Comparison of ENCODE assay signal across 1 cellular context in the genomic region with DNA sequence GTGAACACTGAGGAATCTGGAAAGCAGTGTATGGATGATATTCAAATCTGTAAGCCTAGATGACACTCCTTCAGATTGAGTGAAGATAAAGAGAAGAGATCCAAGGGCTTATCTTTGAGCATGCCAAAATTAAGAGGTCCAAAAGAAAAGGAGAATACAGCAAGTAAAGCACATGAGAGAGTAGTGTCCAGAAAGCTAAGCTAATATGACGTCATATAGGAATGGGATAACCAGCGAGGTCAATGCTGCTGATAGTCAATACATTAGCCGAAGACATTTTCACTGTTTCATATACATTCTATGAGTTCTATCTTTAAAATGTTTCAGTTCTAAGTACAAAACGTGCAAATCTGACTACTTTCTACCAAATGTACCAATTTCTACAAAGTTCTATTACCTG.
TF ChIP-seq lines count a peak whose summit lies in the region.

No MANE protein-coding gene starts in this region.

TF ChIP-seq in HepG2, 621 proteins besides CTCF, POLR2A, EP300 and RAD21 (continued from another document):
- TF ChIP-seq, protein P1, sequence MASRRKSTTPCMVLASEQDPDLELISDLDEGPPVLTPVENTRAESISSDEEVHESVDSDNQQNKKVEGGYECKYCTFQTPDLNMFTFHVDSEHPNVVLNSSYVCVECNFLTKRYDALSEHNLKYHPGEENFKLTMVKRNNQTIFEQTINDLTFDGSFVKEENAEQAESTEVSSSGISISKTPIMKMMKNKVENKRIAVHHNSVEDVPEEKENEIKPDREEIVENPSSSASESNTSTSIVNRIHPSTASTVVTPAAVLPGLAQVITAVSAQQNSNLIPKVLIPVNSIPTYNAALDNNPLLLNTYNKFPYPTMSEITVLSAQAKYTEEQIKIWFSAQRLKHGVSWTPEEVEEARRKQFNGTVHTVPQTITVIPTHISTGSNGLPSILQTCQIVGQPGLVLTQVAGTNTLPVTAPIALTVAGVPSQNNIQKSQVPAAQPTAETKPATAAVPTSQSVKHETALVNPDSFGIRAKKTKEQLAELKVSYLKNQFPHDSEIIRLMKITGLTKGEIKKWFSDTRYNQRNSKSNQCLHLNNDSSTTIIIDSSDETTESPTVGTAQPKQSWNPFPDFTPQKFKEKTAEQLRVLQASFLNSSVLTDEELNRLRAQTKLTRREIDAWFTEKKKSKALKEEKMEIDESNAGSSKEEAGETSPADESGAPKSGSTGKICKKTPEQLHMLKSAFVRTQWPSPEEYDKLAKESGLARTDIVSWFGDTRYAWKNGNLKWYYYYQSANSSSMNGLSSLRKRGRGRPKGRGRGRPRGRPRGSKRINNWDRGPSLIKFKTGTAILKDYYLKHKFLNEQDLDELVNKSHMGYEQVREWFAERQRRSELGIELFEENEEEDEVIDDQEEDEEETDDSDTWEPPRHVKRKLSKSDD (CRISPR knock-in tag; IDR thresholded peaks at IDR 0.05; ENCODE audit: low read depth): no peak
